ENCODE assay signal across 8 cellular contexts in the genomic region with DNA sequence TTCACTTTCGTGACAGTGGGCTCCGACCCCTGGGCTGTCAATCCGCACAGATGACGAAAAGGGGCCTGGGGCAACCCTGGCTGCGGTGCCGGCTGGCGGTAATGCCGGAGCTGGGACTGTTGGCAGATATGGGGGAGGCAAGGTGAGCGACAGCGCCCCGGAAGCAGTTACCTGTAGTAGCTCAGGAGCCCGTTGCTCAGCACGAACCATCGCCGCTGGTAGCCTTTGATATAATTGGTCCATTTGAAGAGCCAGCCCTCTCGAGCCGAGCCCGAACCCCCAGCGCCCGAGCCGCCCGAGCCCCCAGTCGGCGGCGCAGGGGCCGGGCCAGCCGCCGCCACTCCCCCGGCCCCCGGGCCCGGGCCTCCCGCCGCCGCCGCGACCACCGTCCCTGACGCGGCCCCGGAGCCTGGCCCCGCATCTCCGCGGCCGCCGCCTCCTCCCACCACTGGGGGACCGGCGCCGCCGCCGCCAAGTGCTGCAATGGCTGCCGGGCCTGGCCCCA. TPM values are rescaled to one million over a fixed set of nuclear protein-coding genes. Genes with fewer than 3 reads are reported as not detected.
DNase-seq lines count a peak whose midpoint lies in the region; ATAC-seq and TF ChIP-seq lines count a peak whose summit lies in the region.

No MANE protein-coding gene starts in this region.

- peak in 1 of 7 experiments; percentile 30 for TF ChIP-seq CTCF in body of pancreas (IDR thresholded peaks at IDR 0.05)

- H3K4me3 ChIP-seq in body of pancreas, result peak overlapping the region; percentile 38 to 48

- no peaks in the 10 kb centered on the region for H3K9me3 Mint-ChIP-seq in immature natural killer cell

- TF ChIP-seq POLR2A in body of pancreas (IDR thresholded peaks at IDR 0.05), result peak in 1 of 3 donors; percentile 36

- peak overlapping the region; percentile 91 to 99 (median 96) for H3K4me3 Mint-ChIP-seq in immature natural killer cell

- H3K9me3 ChIP-seq in body of pancreas, result no peaks in the 10 kb centered on the region

- WGBS in body of pancreas, 2 donors, result 0% methylated on average over 15 to 39 of the region's 51 CpGs

- H3K36me3 Mint-ChIP-seq in immature natural killer cell, result no peaks in the 10 kb centered on the region

- intact Hi-C loops in body of pancreas (cut with DNase I), result no loop called here

- peaks cover 45 to 50% of the 10 kb centered on the region in 2 donors for H3K4me1 Mint-ChIP-seq in immature natural killer cell

- peak overlapping the region; percentile 86 to 97 (median 95) for H3K27ac Mint-ChIP-seq in immature natural killer cell

- no peaks in the 10 kb centered on the region for H3K27me3 ChIP-seq in body of pancreas

- DNase-seq in Ammon's horn (ENCODE audit: low spot score), result peak; percentile 52
- peak; percentile 5 for DNase-seq in HT1080 (ENCODE audit: low read depth)
- DNase-seq in T-helper 9 cell, result peak; percentile 61
- peak; percentile 76 to 87 (median 80) for DNase-seq in body of pancreas
- no peak for DNase-seq in immature natural killer cell
- peak; percentile 26 to 43 (median 31) for DNase-seq in stimulated activated CD4-positive, alpha-beta T cell treated with anti-CD3 and anti-CD28 coated beads, Interleukin-12 subunit alpha, Interleukin-12 subunit beta, amount 100 ng/mL, for 48 hours (ENCODE audit: low read depth in 2 of 3, low spot score in 1 of 3)
- DNase-seq in AG08396 (ENCODE audit: low spot score), result no peak

- peak overlapping the region; percentile 86 to 99 (median 98) for H3K27ac ChIP-seq in body of pancreas

- ATAC-seq in GM19463 (IDR thresholded peaks at IDR 0.05; ENCODE audit: unreplicated experiment) (peak; percentile 9), body of pancreas (peak; percentile 16)

- H3K4me1 ChIP-seq in body of pancreas, result peaks cover 51% of the 10 kb centered on the region

- H3K36me3 ChIP-seq in body of pancreas (replicated peaks in 1 of 2; ENCODE audit: insufficient read depth in 1 of 2, low read depth in 2 of 2), result peaks cover 0 to 1% of the 10 kb centered on the region in 2 donors

- peaks cover 6 to 15% (median 10%) of the 10 kb centered on the region in 3 donors for H3K27me3 Mint-ChIP-seq in immature natural killer cell (ENCODE audit: low read depth in 3 of 3)

RNA-seq across cellular contexts. Expression of a gene that starts 0.4 kb away (rescaled TPM):
- total RNA-seq in HT1080 (2014; rRNA removed; shearing (Covaris generic)), result 13.4 and 18.0 TPM in 2 replicates
- polyA plus RNA-seq in HT1080 (2015; cell fraction: cytosol; rRNA removed), result 17.7 and 23.4 TPM in 2 replicates
- polyA plus RNA-seq in HT1080 (2015; cell fraction: nucleus; rRNA removed), result 39.9 and 42.7 TPM in 2 replicates
- total RNA-seq in body of pancreas, result 10 to 100 TPM; 28.5 to 30.3 TPM
- polyA plus RNA-seq in immature natural killer cell, result 10 to 100 TPM; 14.7 to 22.2 (median 19.0) TPM

RNA-seq across cellular contexts. Expression of a gene that starts 53.7 kb away (rescaled TPM):
- total RNA-seq in HT1080 (2014; rRNA removed; shearing (Covaris generic)), result 13.2 and 15.4 TPM in 2 replicates
- polyA plus RNA-seq in HT1080 (2015; cell fraction: cytosol; rRNA removed), result 35.1 and 41.2 TPM in 2 replicates
- 31.9 and 37.9 TPM in 2 replicates for polyA plus RNA-seq in HT1080 (2015; cell fraction: nucleus; rRNA removed)
- 1 to 10 TPM; 6.5 to 9.6 TPM for total RNA-seq in body of pancreas
- 1 to 10 TPM; 2.2 to 6.2 (median 2.4) TPM for polyA plus RNA-seq in immature natural killer cell

Comparison
In these comparisons a context has a peak if more than half of its experiments do, and no peak if none do; other contexts are left out.
1. DNase-seq: peak in Ammon's horn (single experiment), HT1080 (single experiment), T-helper 9 cell (single experiment), body of pancreas (4 of 4) and stimulated activated CD4-positive, alpha-beta T cell treated with anti-CD3 and anti-CD28 coated beads, Interleukin-12 subunit alpha, Interleukin-12 subunit beta, amount 100 ng/mL, for 48 hours (3 of 3); none in immature natural killer cell (0 of 3) and AG08396 (single experiment).